ENCODE assay signal across 16 cellular contexts in the genomic region with DNA sequence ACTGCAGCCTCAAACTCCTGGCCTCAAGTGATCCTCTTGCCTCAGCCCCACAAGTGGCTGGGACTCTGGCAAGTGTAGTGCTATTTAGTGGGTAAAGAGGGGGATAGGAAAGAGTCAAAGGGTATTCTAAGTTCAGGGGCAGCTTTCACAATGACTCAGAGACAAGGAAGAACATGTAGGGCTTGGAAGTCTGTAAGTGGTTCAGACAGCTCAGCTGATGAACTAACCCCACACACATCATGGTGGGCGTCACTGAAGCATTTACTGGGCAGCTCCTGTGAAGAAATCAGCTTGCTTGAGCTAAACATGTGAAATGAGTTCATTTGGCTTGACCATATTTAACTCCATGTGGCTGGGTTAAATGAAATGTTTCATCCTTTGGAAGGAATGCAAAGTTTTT. TPM values are rescaled to one million over a fixed set of nuclear protein-coding genes. Genes with fewer than 3 reads are reported as not detected.
DNase-seq lines count a peak whose midpoint lies in the region; ATAC-seq and TF ChIP-seq lines count a peak whose summit lies in the region.
"Had no signal": no experiment of that assay in that cellular context is flagged by ENCODE, and none has a peak within 500 bp of the region (broad histone marks: within the 10 kb centered on the region; RNA-seq: fewer than 3 reads in every experiment).

No MANE protein-coding gene starts in this region.

- no peaks in the 10 kb centered on the region for H3K79me2 ChIP-seq in GM23248 (ENCODE audit: insufficient read depth)

- H3K4me3 Mint-ChIP-seq in activated naive CD4-positive, alpha-beta T cell treated with anti-CD3 and anti-CD28 coated beads, Interleukin-2, amount 10 ng/mL, durations not matched to agents 7 days and 5 days, result no peak overlapping the region
- H3K4me3 Mint-ChIP-seq in naive thymus-derived CD4-positive, alpha-beta T cell, result no peak overlapping the region
- H3K4me3 Mint-ChIP-seq: activated naive CD8-positive, alpha-beta T cell treated with anti-CD3 and anti-CD28 coated beads, Interleukin-2, amount 50 U/mL, for 24 hours had no signal

- in situ Hi-C loops in GM23248 (cut with MboI), result no loop called here

- POLR2A ChIA-PET in naive thymus-derived CD4-positive, alpha-beta T cell (lab: Charles Lee), result no interaction called here

- peaks cover 35% of the 10 kb centered on the region for H3F3A ChIP-seq in GM23248 (ENCODE audit: insufficient read depth)

- H3K27ac ChIP-seq in GM23248 (peak overlapping the region; percentile 100), thoracic aorta (peak overlapping the region; percentile 84 to 95)
- H3K27ac ChIP-seq in naive thymus-derived CD4-positive, alpha-beta T cell (ENCODE audit: low read depth, low read length), result no peak overlapping the region

- ATAC-seq in thoracic aorta (ENCODE audit: insufficient number of reproducible peaks, low FRiP score, low read depth) (peak; percentile 8), GM21367 (IDR thresholded peaks at IDR 0.05; ENCODE audit: unreplicated experiment) (no peak)
- ATAC-seq in naive thymus-derived CD4-positive, alpha-beta T cell, result no peak
- ATAC-seq: activated naive CD8-positive, alpha-beta T cell treated with anti-CD3 and anti-CD28 coated beads, Interleukin-2, amount 50 U/mL, for 24 hours; stimulated activated naive CD8-positive, alpha-beta T cell treated with anti-CD3 and anti-CD28 coated beads, Interleukin-15, Interleukin-2, amounts not matched to agents 100 U/mL and 50 U/mL, for 24 hours had no signal

- intact Hi-C loops in naive thymus-derived CD4-positive, alpha-beta T cell (cut with micrococcal nuclease), result no loop called here

- DNase-seq in GM23248, result peak; percentile 96
- peak; percentile 55 for DNase-seq in adipocyte (ENCODE audit: low read depth)
- DNase-seq in fibroblast of villous mesenchyme (ENCODE audit: low read depth), result peak; percentile 54
- no peak for DNase-seq in thoracic aorta (ENCODE audit: low spot score)
- no peak for DNase-seq in activated naive CD4-positive, alpha-beta T cell treated with anti-CD3 and anti-CD28 coated beads, Interleukin-2, amount 10 ng/mL, durations not matched to agents 7 days and 5 days
- no peak for DNase-seq in naive thymus-derived CD4-positive, alpha-beta T cell
- DNase-seq in hypothalamus (lab: John Stamatoyannopoulos, UW), result no peak
- DNase-seq: activated naive CD8-positive, alpha-beta T cell treated with anti-CD3 and anti-CD28 coated beads, Interleukin-2, amount 50 U/mL, for 24 hours; hippocampal formation; NCI-H1092; NCI-H510A; SHP77 treated with DMSO at 0.1 percent for 48 hours; stimulated activated CD4-positive, alpha-beta T cell treated with anti-CD3 and anti-CD28 coated beads, Interleukin-4, amount 100 ng/mL, for 24 hours; stimulated activated naive CD8-positive, alpha-beta T cell treated with anti-CD3 and anti-CD28 coated beads, Interleukin-15, Interleukin-2, amounts not matched to agents 100 U/mL and 50 U/mL, for 24 hours had no signal

- H3K4me3 ChIP-seq in GM23248 (no peak overlapping the region), adipocyte (ENCODE audit: low read length) (no peak overlapping the region), fibroblast of villous mesenchyme (ENCODE audit: low read depth, low read length) (no peak overlapping the region), thoracic aorta (no peak overlapping the region)
- no peak overlapping the region for H3K4me3 ChIP-seq in naive thymus-derived CD4-positive, alpha-beta T cell (ENCODE audit: low read length)
- H3K4me3 ChIP-seq: prostate gland had no signal

- no peaks in the 10 kb centered on the region for H4K20me1 ChIP-seq in GM23248 (ENCODE audit: insufficient read depth)

- H3K9me2 ChIP-seq in GM23248 (ENCODE audit: insufficient read depth), result no peaks in the 10 kb centered on the region

- no peaks in the 10 kb centered on the region for H3K9me3 Mint-ChIP-seq in activated naive CD4-positive, alpha-beta T cell treated with anti-CD3 and anti-CD28 coated beads, Interleukin-2, amount 10 ng/mL, durations not matched to agents 7 days and 5 days
- peaks cover 0 to 19% (median 3%) of the 10 kb centered on the region in 11 donors for H3K9me3 Mint-ChIP-seq in naive thymus-derived CD4-positive, alpha-beta T cell

- H3K36me3 ChIP-seq in GM23248 (ENCODE audit: low read depth) (no peaks in the 10 kb centered on the region), adipocyte (ENCODE audit: control insufficient read depth, insufficient read depth, low read length, severe bottlenecking) (no peaks in the 10 kb centered on the region), thoracic aorta (no peaks in the 10 kb centered on the region)
- no peaks in the 10 kb centered on the region for H3K36me3 ChIP-seq in naive thymus-derived CD4-positive, alpha-beta T cell (ENCODE audit: control insufficient read depth in 2 of 3, insufficient read depth in 3 of 3, low read length in 3 of 3)
- H3K36me3 ChIP-seq: prostate gland had no signal

- CTCF ChIA-PET in activated naive CD4-positive, alpha-beta T cell treated with anti-CD3 and anti-CD28 coated beads, Interleukin-2, amount 10 ng/mL, durations not matched to agents 7 days and 5 days (lab: Charles Lee), result no interaction called here
- CTCF ChIA-PET in naive thymus-derived CD4-positive, alpha-beta T cell (lab: Charles Lee), result no interaction called here

- H3K9ac ChIP-seq in GM23248 (peak overlapping the region; percentile 81), adipocyte (ENCODE audit: low read length) (no peak overlapping the region)

- no peaks in the 10 kb centered on the region for H3K9me3 ChIP-seq in GM23248 (ENCODE audit: low read depth)
- no peaks in the 10 kb centered on the region for H3K9me3 ChIP-seq in adipocyte (ENCODE audit: control insufficient read depth, low read length)
- H3K9me3 ChIP-seq in thoracic aorta, result no peaks in the 10 kb centered on the region
- H3K9me3 ChIP-seq in naive thymus-derived CD4-positive, alpha-beta T cell (ENCODE audit: control insufficient read depth in 2 of 3, low read length in 3 of 3), result no peaks in the 10 kb centered on the region
- H3K9me3 ChIP-seq: prostate gland had no signal

- no peak overlapping the region for H2AFZ ChIP-seq in GM23248

- no peaks in the 10 kb centered on the region for H3K4me1 Mint-ChIP-seq in activated naive CD4-positive, alpha-beta T cell treated with anti-CD3 and anti-CD28 coated beads, Interleukin-2, amount 10 ng/mL, durations not matched to agents 7 days and 5 days
- no peaks in the 10 kb centered on the region for H3K4me1 Mint-ChIP-seq in naive thymus-derived CD4-positive, alpha-beta T cell
- H3K4me1 Mint-ChIP-seq: activated naive CD8-positive, alpha-beta T cell treated with anti-CD3 and anti-CD28 coated beads, Interleukin-2, amount 50 U/mL, for 24 hours had no signal

- H3K27me3 ChIP-seq in GM23248 (replicated peaks; ENCODE audit: insufficient read depth) (no peaks in the 10 kb centered on the region), adipocyte (replicated peaks; ENCODE audit: control insufficient read depth, insufficient read depth, low read length) (no peaks in the 10 kb centered on the region), thoracic aorta (replicated peaks; ENCODE audit: insufficient read depth) (no peaks in the 10 kb centered on the region)
- H3K27me3 ChIP-seq in naive thymus-derived CD4-positive, alpha-beta T cell (ENCODE audit: control insufficient read depth in 2 of 2, insufficient read depth in 2 of 2, low read length in 2 of 2), result no peaks in the 10 kb centered on the region

- peaks cover 46% of the 10 kb centered on the region for H3K4me1 ChIP-seq in GM23248 (ENCODE audit: insufficient read depth)
- H3K4me1 ChIP-seq in adipocyte (ENCODE audit: control insufficient read depth, insufficient read depth, low read length), result peaks cover 41% of the 10 kb centered on the region
- H3K4me1 ChIP-seq in thoracic aorta (ENCODE audit: control insufficient read depth in 1 of 2, low read depth in 2 of 2), result peaks cover 30 to 58% of the 10 kb centered on the region in 2 donors
- no peaks in the 10 kb centered on the region for H3K4me1 ChIP-seq in naive thymus-derived CD4-positive, alpha-beta T cell (ENCODE audit: control insufficient read depth in 2 of 2, insufficient read depth in 2 of 2, low read length in 2 of 2)

- peaks cover 4% of the 10 kb centered on the region for H3K27me3 Mint-ChIP-seq in activated naive CD4-positive, alpha-beta T cell treated with anti-CD3 and anti-CD28 coated beads, Interleukin-2, amount 10 ng/mL, durations not matched to agents 7 days and 5 days
- peaks cover 2 to 56% (median 38%) of the 10 kb centered on the region in 5 donors for H3K27me3 Mint-ChIP-seq in naive thymus-derived CD4-positive, alpha-beta T cell

- TF ChIP-seq CTCF in fibroblast of villous mesenchyme (IDR thresholded peaks at IDR 0.05; ENCODE audit: insufficient read depth, low read depth, low read length), result no peak
- TF ChIP-seq CTCF in thoracic aorta (IDR thresholded peaks at IDR 0.05), result no peak

- no peak overlapping the region for H3K27ac Mint-ChIP-seq in activated naive CD4-positive, alpha-beta T cell treated with anti-CD3 and anti-CD28 coated beads, Interleukin-2, amount 10 ng/mL, durations not matched to agents 7 days and 5 days
- no peak overlapping the region for H3K27ac Mint-ChIP-seq in naive thymus-derived CD4-positive, alpha-beta T cell
- H3K27ac Mint-ChIP-seq: activated naive CD8-positive, alpha-beta T cell treated with anti-CD3 and anti-CD28 coated beads, Interleukin-2, amount 50 U/mL, for 24 hours had no signal

- H3K36me3 Mint-ChIP-seq in activated naive CD4-positive, alpha-beta T cell treated with anti-CD3 and anti-CD28 coated beads, Interleukin-2, amount 10 ng/mL, durations not matched to agents 7 days and 5 days, result no peaks in the 10 kb centered on the region
- no peaks in the 10 kb centered on the region for H3K36me3 Mint-ChIP-seq in naive thymus-derived CD4-positive, alpha-beta T cell

- no peak overlapping the region for H3K4me2 ChIP-seq in GM23248 (ENCODE audit: unreplicated experiment)

- WGBS in GM23248 (ENCODE audit: low coverage in 1 of 2, low lambda C conversion rate in 2 of 2, missing lambda C conversion rate in 2 of 2), 2 experiments, result 0% methylated on average over 1 of the region's 1 CpG

RNA-seq across cellular contexts. Expression of a gene that starts 34.6 kb away (rescaled TPM):
- 50.6 and 58.9 TPM in 2 replicates for total RNA-seq in GM23248 (2014; rRNA removed; shearing (Covaris generic))
- polyA plus RNA-seq in GM23248 (2016; fragmentation: Nextera tagmentation; extraction: Ambion mirVana), result 13.3 and 14.2 TPM in 2 replicates
- total RNA-seq in fibroblast of villous mesenchyme (60.2 and 76.4 TPM in 2 replicates), thoracic aorta (100 to 1,000 TPM in 1 of 2 donors, 10 to 100 TPM in 1; 71.2 to 150 TPM)
- total RNA-seq in naive thymus-derived CD4-positive, alpha-beta T cell, result not detected
- polyA plus RNA-seq in naive thymus-derived CD4-positive, alpha-beta T cell, result not detected

Comparison
In these comparisons a context has a peak if more than half of its experiments do, and no peak if none do; other contexts are left out.
1. DNase-seq: peak in GM23248 (single experiment), adipocyte (single experiment) and fibroblast of villous mesenchyme (single experiment); none in thoracic aorta (single experiment), activated naive CD4-positive, alpha-beta T cell treated with anti-CD3 and anti-CD28 coated beads, Interleukin-2, amount 10 ng/mL, durations not matched to agents 7 days and 5 days (single experiment), naive thymus-derived CD4-positive, alpha-beta T cell (0 of 9) and hypothalamus (0 of 51).
2. RNA of a gene that starts 34.6 kb away (total RNA-seq): 71.2 to 150 TPM in thoracic aorta, 60.2 to 76.4 TPM in fibroblast of villous mesenchyme and 50.6 to 58.9 TPM in GM23248; not detected in naive thymus-derived CD4-positive, alpha-beta T cell; every median in the first group is over 10 times any median in the second.